ENCODE assay signal across 8 cellular contexts in the genomic region with DNA sequence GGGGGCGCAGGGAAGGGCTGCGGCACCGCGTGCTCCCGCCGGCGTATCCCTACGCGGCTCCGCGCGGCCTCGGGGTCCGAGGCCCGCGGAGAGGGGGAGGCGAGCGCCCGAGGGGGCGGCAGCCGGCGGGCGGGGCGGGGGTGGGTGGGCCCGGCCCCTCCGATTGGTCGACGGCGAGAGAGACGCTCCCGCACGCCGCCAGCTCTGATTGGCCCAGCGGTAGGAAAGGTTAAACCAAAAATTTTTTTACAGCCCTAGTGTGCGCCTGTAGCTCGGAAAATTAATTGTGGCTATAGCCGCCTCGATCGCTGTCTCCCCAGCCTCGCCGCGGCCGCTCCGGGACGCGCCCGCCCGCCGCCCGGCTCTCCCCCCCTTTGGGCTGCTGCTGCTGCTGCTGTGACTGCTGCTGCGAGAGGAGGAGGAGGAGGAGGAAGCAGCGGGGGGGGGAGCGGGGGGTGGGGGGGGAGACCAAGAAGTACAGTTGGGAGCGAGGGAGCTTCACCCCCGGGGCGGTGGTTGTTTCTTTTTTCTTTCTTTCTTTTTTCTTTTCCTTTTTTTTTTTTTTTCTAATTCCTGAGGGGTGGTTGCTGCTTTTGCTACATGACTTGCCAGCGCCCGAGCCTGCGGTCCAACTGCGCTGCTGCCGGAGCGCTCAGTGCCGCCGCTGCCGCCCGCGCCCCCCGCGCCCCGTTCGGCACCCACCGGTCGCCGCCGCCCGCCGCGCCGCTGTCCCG. TPM values are rescaled to one million over a fixed set of nuclear protein-coding genes. Genes with fewer than 3 reads are reported as not detected.
DNase-seq lines count a peak whose midpoint lies in the region; ATAC-seq and TF ChIP-seq lines count a peak whose summit lies in the region.

TSS of gene FOXG1 (plus strand) at position 283 of the 734 bp plus-strand sequence. CDS start 493 bp downstream, outside the sequence.

- H3K27me3 ChIP-seq in A673 (replicated peaks; ENCODE audit: insufficient read depth, low read depth, low read length, poor library complexity) (peaks cover 89% of the 10 kb centered on the region), trophoblast cell (ENCODE audit: insufficient read depth, low read length) (peaks cover 50% of the 10 kb centered on the region)
- H3K27me3 ChIP-seq in effector memory CD4-positive, alpha-beta T cell (replicated peaks; ENCODE audit: control insufficient read depth, insufficient read depth, low read length, poor library complexity, severe bottlenecking): peaks cover 30% of the 10 kb centered on the region

- CTCF ChIA-PET in A673 (lab: Charles Lee): interaction anchor here (1.0 to 1.2 kb wide), 2 partner anchors 10 to 15 kb away, joined by 3 read pairs; no protein-coding TSS in a partner anchor

- H3K9me3 ChIP-seq in A673 (ENCODE audit: low read depth, low read length, poor library complexity, severe bottlenecking): no peaks in the 10 kb centered on the region
- peaks cover 6% of the 10 kb centered on the region for H3K9me3 ChIP-seq in trophoblast cell (ENCODE audit: insufficient read depth, low read depth, low read length)
- no peaks in the 10 kb centered on the region for H3K9me3 ChIP-seq in effector memory CD4-positive, alpha-beta T cell (ENCODE audit: control insufficient read depth, low read length)

- POLR2A ChIA-PET in A673 (lab: Charles Lee; ENCODE audit: low non-redundant PET): no interaction called here

- peak within 1 kb of the TSS; percentile 95 for H3K27ac Mint-ChIP-seq in endothelial cell (ENCODE audit: unreplicated experiment)

- TF ChIP-seq CTCF in A673 (conservative IDR thresholded peaks at IDR 0.05; ENCODE audit: low read depth, low read length) (no peak), endothelial cell (IDR thresholded peaks at IDR 0.05; ENCODE audit: unreplicated experiment) (no peak)

- no peaks in the 10 kb centered on the region for H3K79me1 ChIP-seq in trophoblast cell (ENCODE audit: low read length)

- peak within 1 kb of the TSS; percentile 72 for H3K4me2 ChIP-seq in trophoblast cell (ENCODE audit: low read length)

- H3K4ac ChIP-seq in trophoblast cell (ENCODE audit: low read depth, low read length): no peak within 1 kb of the TSS

- H3K9ac ChIP-seq in trophoblast cell (ENCODE audit: low read length): no peak within 1 kb of the TSS

- H3K79me2 ChIP-seq in trophoblast cell (ENCODE audit: control insufficient read depth, insufficient read depth, low read length, poor library complexity): no peaks in the 10 kb centered on the region

- H2AK5ac ChIP-seq in trophoblast cell (ENCODE audit: low read length): no peak within 1 kb of the TSS

- no peak within 1 kb of the TSS for H2BK5ac ChIP-seq in trophoblast cell (ENCODE audit: low read depth, low read length, poor library complexity)

- intact Hi-C loops in A673 (cut with micrococcal nuclease; ENCODE audit: unreplicated experiment): no loop called here

- H3K27me3 Mint-ChIP-seq in endothelial cell (ENCODE audit: unreplicated experiment): peaks cover 41% of the 10 kb centered on the region

- H3K14ac ChIP-seq in trophoblast cell (ENCODE audit: low read length): no peak within 1 kb of the TSS

- H2BK120ac ChIP-seq in trophoblast cell (ENCODE audit: insufficient read depth, low read length, poor library complexity): no peak within 1 kb of the TSS

- no peak within 1 kb of the TSS for H4K12ac ChIP-seq in trophoblast cell (ENCODE audit: low read depth, low read length)

- WGBS in trophoblast cell (ENCODE audit: extremely low coverage, insufficient coverage, insufficient read length): no CpG with 5 or more reads among the region's 80 CpGs

- H2AFZ ChIP-seq in trophoblast cell (ENCODE audit: insufficient read depth, low read length, poor library complexity): peak within 1 kb of the TSS; percentile 62

- H3K4me3 ChIP-seq in A673 (ENCODE audit: low read depth, low read length, poor library complexity, severe bottlenecking): peak within 1 kb of the TSS; percentile 25
- peak within 1 kb of the TSS; percentile 56 for H3K4me3 ChIP-seq in trophoblast cell (ENCODE audit: low read depth, low read length)
- H3K4me3 ChIP-seq in effector memory CD4-positive, alpha-beta T cell (ENCODE audit: insufficient read depth, low read depth, low read length, poor library complexity, severe bottlenecking): no peak within 1 kb of the TSS

- H3K18ac ChIP-seq in trophoblast cell (ENCODE audit: low read length): no peak within 1 kb of the TSS

- H3K4me3 Mint-ChIP-seq in endothelial cell (ENCODE audit: unreplicated experiment): peak within 1 kb of the TSS; percentile 91

- peak within 1 kb of the TSS; percentile 31 for H4K8ac ChIP-seq in trophoblast cell (ENCODE audit: low read depth, low read length)

- no peak within 1 kb of the TSS for H3K27ac ChIP-seq in A673 (ENCODE audit: low read depth, low read length, poor library complexity, severe bottlenecking)
- no peak within 1 kb of the TSS for H3K27ac ChIP-seq in trophoblast cell (ENCODE audit: low read depth, low read length)
- no peak within 1 kb of the TSS for H3K27ac ChIP-seq in effector memory CD4-positive, alpha-beta T cell (ENCODE audit: insufficient read depth, low read length, poor library complexity, severe bottlenecking)

- no peaks in the 10 kb centered on the region for H3K9me3 Mint-ChIP-seq in endothelial cell (ENCODE audit: unreplicated experiment)

- no TSS peak for BruUV-seq in A673 (replicated peaks; lab: Mats Ljungman, UMichigan)

- peak; percentile 61 for DNase-seq in A673 (ENCODE audit: low spot score)
- peak; percentile 95 for DNase-seq in NCI-H69 (lab: John Stamatoyannopoulos, UW)
- DNase-seq in endothelial cell (ENCODE audit: low spot score): peak; percentile 61
- no peak for DNase-seq in trophoblast cell
- no peak for DNase-seq in HPDE6-E6E7 (ENCODE audit: extremely low spot score)
- no peak for DNase-seq in NK-92 (lab: John Stamatoyannopoulos, UW; ENCODE audit: unreplicated experiment)
- DNase-seq in effector memory CD4-positive, alpha-beta T cell: no peak

- peaks cover 9% of the 10 kb centered on the region for H3K36me3 Mint-ChIP-seq in endothelial cell (ENCODE audit: low read depth, unreplicated experiment)

- no peak within 1 kb of the TSS for H4K91ac ChIP-seq in trophoblast cell (ENCODE audit: low read depth, low read length)

- no peak within 1 kb of the TSS for H2BK12ac ChIP-seq in trophoblast cell (ENCODE audit: low read length)

- H3K4me1 ChIP-seq in A673 (ENCODE audit: insufficient read depth, low read length, poor library complexity, severe bottlenecking) (peaks cover 3% of the 10 kb centered on the region), trophoblast cell (ENCODE audit: control insufficient read depth in 1 of 2, insufficient read depth in 2 of 2, low read length in 2 of 2) (peaks cover 2 to 11% of the 10 kb centered on the region in 2 experiments)
- no peaks in the 10 kb centered on the region for H3K4me1 ChIP-seq in effector memory CD4-positive, alpha-beta T cell (ENCODE audit: control insufficient read depth, insufficient read depth, low read length, poor library complexity, severe bottlenecking)

- peak; percentile 47 for ATAC-seq in GM21717 (IDR thresholded peaks at IDR 0.05; ENCODE audit: unreplicated experiment)

- peaks cover 23% of the 10 kb centered on the region for H3K4me1 Mint-ChIP-seq in endothelial cell (ENCODE audit: unreplicated experiment)

- H3K23ac ChIP-seq in trophoblast cell (ENCODE audit: low read length): no peak within 1 kb of the TSS

- H3K36me3 ChIP-seq in A673 (ENCODE audit: insufficient read depth, low read length, poor library complexity, severe bottlenecking) (no peaks in the 10 kb centered on the region), trophoblast cell (ENCODE audit: control insufficient read depth in 1 of 2, insufficient read depth in 2 of 2, low read length in 2 of 2) (no peaks in the 10 kb centered on the region)
- no peaks in the 10 kb centered on the region for H3K36me3 ChIP-seq in effector memory CD4-positive, alpha-beta T cell (ENCODE audit: control insufficient read depth, insufficient read depth, low read length)

RNA-seq across cellular contexts. Expression of gene FOXG1, which starts in this region (rescaled TPM):
- total RNA-seq in A673 (2021) (0.09 TPM in 1 of 2 replicates, not detected in the other), endothelial cell (ENCODE audit: unreplicated experiment) (1.8 TPM)
- polyA plus RNA-seq in trophoblast cell (2013): 0.01 TPM in 2 replicates

Comparison
In these comparisons a context has a peak if more than half of its experiments do, and no peak if none do; other contexts are left out.
1. Peak in DNase-seq and H3K4me3 ChIP-seq in A673; RNA of the gene not detected or under 1 TPM.
2. DNase-seq: peak in NCI-H69 (single experiment) and endothelial cell (single experiment); none in trophoblast cell (0 of 2), HPDE6-E6E7 (single experiment), NK-92 (single experiment) and effector memory CD4-positive, alpha-beta T cell (0 of 3).